ENCODE assay signal across 18 cellular contexts in genomic region chr6:111588366-111588765, GRCh38. TPM values are rescaled to one million over a fixed set of nuclear protein-coding genes. Genes with fewer than 3 reads are reported as not detected.
DNase-seq lines count a peak whose midpoint lies in the region; ATAC-seq and TF ChIP-seq lines count a peak whose summit lies in the region.
"Had no signal": no experiment of that assay in that cellular context is flagged by ENCODE, and none has a peak within 500 bp of the region (broad histone marks: within the 10 kb centered on the region; RNA-seq: fewer than 3 reads in every experiment).

No MANE protein-coding gene starts in this region.

- intact Hi-C loops in PC-3 (cut with micrococcal nuclease) (no loop called here), breast epithelium (cut with DNase I; ENCODE audit: low total_unique reads) (no loop called here), transverse colon (cut with DNase I; ENCODE audit: low total_unique reads) (no loop called here)
- intact Hi-C loops in CD4-positive, alpha-beta T cell (cut with DNase I, micrococcal nuclease): no loop called here
- intact Hi-C loops in activated T-helper 1 cell treated with anti-CD3 and anti-CD28 coated beads, Interleukin-12 subunit alpha, Interleukin-12 subunit beta, Interleukin-2, Interleukin-4 antibody, amounts not matched to agents 30 ng/mL and 10 ng/mL and 1 ng/mL, durations not matched to agents 14 hours and 24 hours and 36 hours (cut with micrococcal nuclease): no loop called here

- no peaks in the 10 kb centered on the region for H3K9me3 ChIP-seq in PC-3 (ENCODE audit: low read length)
- no peaks in the 10 kb centered on the region for H3K9me3 ChIP-seq in breast epithelium
- H3K9me3 ChIP-seq in transverse colon: no peaks in the 10 kb centered on the region
- H3K9me3 ChIP-seq in CD4-positive, alpha-beta T cell (ENCODE audit: control insufficient read depth, low read length): no peaks in the 10 kb centered on the region
- H3K9me3 ChIP-seq: pancreas had no signal

- H3K79me2 ChIP-seq in PC-3 (ENCODE audit: low read length): peaks cover 68% of the 10 kb centered on the region

- peaks cover 62% of the 10 kb centered on the region for H3K4me1 Mint-ChIP-seq in CD4-positive, alpha-beta T cell (ENCODE audit: low read depth)
- peaks cover 39% of the 10 kb centered on the region for H3K4me1 Mint-ChIP-seq in activated T-helper 1 cell treated with anti-CD3 and anti-CD28 coated beads, Interleukin-12 subunit alpha, Interleukin-12 subunit beta, Interleukin-2, Interleukin-4 antibody, amounts not matched to agents 30 ng/mL and 10 ng/mL and 1 ng/mL, durations not matched to agents 14 hours and 24 hours and 36 hours (ENCODE audit: low read depth)

- H3K36me3 Mint-ChIP-seq in CD4-positive, alpha-beta T cell (ENCODE audit: low read depth): peaks cover 48% of the 10 kb centered on the region
- H3K36me3 Mint-ChIP-seq in activated T-helper 1 cell treated with anti-CD3 and anti-CD28 coated beads, Interleukin-12 subunit alpha, Interleukin-12 subunit beta, Interleukin-2, Interleukin-4 antibody, amounts not matched to agents 30 ng/mL and 10 ng/mL and 1 ng/mL, durations not matched to agents 14 hours and 24 hours and 36 hours (ENCODE audit: low read depth): peaks cover 34% of the 10 kb centered on the region

- 92 to 94% methylated on average over 5 of the region's 5 CpGs for WGBS in transverse colon (ENCODE audit: low coverage in 1 of 2), 2 donors

- no TSS peak for BruUV-seq in PC-3 (replicated peaks; lab: Mats Ljungman, UMichigan)

- no peaks in the 10 kb centered on the region for H3K27me3 Mint-ChIP-seq in CD4-positive, alpha-beta T cell
- H3K27me3 Mint-ChIP-seq in activated T-helper 1 cell treated with anti-CD3 and anti-CD28 coated beads, Interleukin-12 subunit alpha, Interleukin-12 subunit beta, Interleukin-2, Interleukin-4 antibody, amounts not matched to agents 30 ng/mL and 10 ng/mL and 1 ng/mL, durations not matched to agents 14 hours and 24 hours and 36 hours (ENCODE audit: insufficient read depth): no peaks in the 10 kb centered on the region
- H3K27me3 Mint-ChIP-seq: activated B cell treated with CpG ODN at 0.5 μM for 24 hours had no signal

- in situ Hi-C loops in transverse colon (cut with MboI; ENCODE audit: low pct_ligation_motif_present in 1 of 4, low pct_unique_long_range_greater_than_20kb in 1 of 4, low sequenced_read_pairs in 3 of 4): loop anchor here in 1 of 4 donors (25.0 kb wide), 1 partner anchor 101 kb away; the partner anchor contains the start of gene REV3L

- no peak for ATAC-seq in PC-3
- ATAC-seq in CD4-positive, alpha-beta T cell (ENCODE audit: poor library complexity): no peak
- ATAC-seq: pancreas; Right ventricle myocardium inferior; stimulated activated naive CD8-positive, alpha-beta T cell treated with anti-CD3 and anti-CD28 coated beads, Interleukin-15, Interleukin-2, amounts not matched to agents 100 U/mL and 50 U/mL, for 24 hours had no signal

- H2AFZ ChIP-seq in PC-3 (ENCODE audit: low read length): no peak overlapping the region

- CTCF ChIA-PET in PC-3 (lab: Charles Lee): no interaction called here
- CTCF ChIA-PET in CD4-positive, alpha-beta T cell (lab: Charles Lee): no interaction called here

- no peak for TF ChIP-seq EP300 in transverse colon (IDR thresholded peaks at IDR 0.05; ENCODE audit: low read depth)

- H3K9me3 Mint-ChIP-seq in CD4-positive, alpha-beta T cell: no peaks in the 10 kb centered on the region
- H3K9me3 Mint-ChIP-seq in activated T-helper 1 cell treated with anti-CD3 and anti-CD28 coated beads, Interleukin-12 subunit alpha, Interleukin-12 subunit beta, Interleukin-2, Interleukin-4 antibody, amounts not matched to agents 30 ng/mL and 10 ng/mL and 1 ng/mL, durations not matched to agents 14 hours and 24 hours and 36 hours: no peaks in the 10 kb centered on the region
- H3K9me3 Mint-ChIP-seq: activated B cell treated with CpG ODN at 0.5 μM for 24 hours had no signal

- H3K9me2 ChIP-seq in PC-3 (replicated peaks; ENCODE audit: low read length): no peaks in the 10 kb centered on the region

- peak overlapping the region; percentile 93 for H3K27ac ChIP-seq in PC-3 (ENCODE audit: low read length)
- H3K27ac ChIP-seq in breast epithelium: peak overlapping the region; percentile 5 to 14
- H3K27ac ChIP-seq in transverse colon: peak overlapping the region in 3 of 4 donors; percentile 18 to 80 (median 75)
- no peak overlapping the region for H3K27ac ChIP-seq in CD4-positive, alpha-beta T cell (ENCODE audit: low read depth, low read length)
- H3K27ac ChIP-seq: pancreas had no signal

- H3K4me3 Mint-ChIP-seq in CD4-positive, alpha-beta T cell: no peak overlapping the region
- no peak overlapping the region for H3K4me3 Mint-ChIP-seq in activated T-helper 1 cell treated with anti-CD3 and anti-CD28 coated beads, Interleukin-12 subunit alpha, Interleukin-12 subunit beta, Interleukin-2, Interleukin-4 antibody, amounts not matched to agents 30 ng/mL and 10 ng/mL and 1 ng/mL, durations not matched to agents 14 hours and 24 hours and 36 hours
- H3K4me3 Mint-ChIP-seq: activated B cell treated with CpG ODN at 0.5 μM for 24 hours had no signal

- H3K27me3 ChIP-seq in PC-3 (ENCODE audit: low read length): no peaks in the 10 kb centered on the region
- no peaks in the 10 kb centered on the region for H3K27me3 ChIP-seq in breast epithelium
- H3K27me3 ChIP-seq in transverse colon: no peaks in the 10 kb centered on the region
- H3K27me3 ChIP-seq in CD4-positive, alpha-beta T cell (ENCODE audit: control insufficient read depth, insufficient read depth, low read length): no peaks in the 10 kb centered on the region
- H3K27me3 ChIP-seq: pancreas had no signal

- peaks cover 74% of the 10 kb centered on the region for H3K4me1 ChIP-seq in PC-3 (ENCODE audit: insufficient read depth, low read length)
- peaks cover 13 to 15% of the 10 kb centered on the region in 2 donors for H3K4me1 ChIP-seq in breast epithelium
- H3K4me1 ChIP-seq in transverse colon: peaks cover 22 to 74% (median 29%) of the 10 kb centered on the region in 4 donors

- DNase-seq in PC-3: no peak
- DNase-seq in breast epithelium (ENCODE audit: low spot score in 2 of 2): no peak
- peak; percentile 49 for DNase-seq in myocyte (ENCODE audit: low read depth)
- no peak for DNase-seq in transverse colon
- DNase-seq in retina: no peak
- DNase-seq in CD4-positive, alpha-beta T cell: no peak
- no peak for DNase-seq in activated T-helper 1 cell treated with anti-CD3 and anti-CD28 coated beads, Interleukin-12 subunit alpha, Interleukin-12 subunit beta, Interleukin-2, Interleukin-4 antibody, amounts not matched to agents 30 ng/mL and 10 ng/mL and 1 ng/mL, durations not matched to agents 14 hours and 24 hours and 36 hours (ENCODE audit: low spot score)
- DNase-seq: activated B cell treated with CpG ODN at 0.5 μM for 24 hours; activated CD8-positive, alpha-beta memory T cell treated with anti-CD3 and anti-CD28 coated beads for 24 hours; activated effector memory CD4-positive, alpha-beta T cell treated with anti-CD3 and anti-CD28 coated beads, Interleukin-2, amount 50 U/mL, for 16 hours; AML-193; GDM1; GOT3; Kasumi-1; NCI-H345; pancreas; stimulated activated naive CD8-positive, alpha-beta T cell treated with anti-CD3 and anti-CD28 coated beads, Interleukin-15, Interleukin-2, amounts not matched to agents 100 U/mL and 50 U/mL, for 24 hours had no signal

- H3K36me3 ChIP-seq in PC-3 (ENCODE audit: low read depth, low read length): no peaks in the 10 kb centered on the region
- H3K36me3 ChIP-seq in breast epithelium: no peaks in the 10 kb centered on the region
- H3K36me3 ChIP-seq in transverse colon: no peaks in the 10 kb centered on the region
- H3K36me3 ChIP-seq: pancreas had no signal

- no peak overlapping the region for H3K4me2 ChIP-seq in PC-3 (ENCODE audit: low read length)

- TF ChIP-seq POLR2A in breast epithelium (IDR thresholded peaks at IDR 0.05) (no peak), transverse colon (IDR thresholded peaks at IDR 0.05) (no peak)

- H3K4me3 ChIP-seq in PC-3 (ENCODE audit: low read length): no peak overlapping the region
- no peak overlapping the region for H3K4me3 ChIP-seq in breast epithelium
- H3K4me3 ChIP-seq in transverse colon: no peak overlapping the region
- H3K4me3 ChIP-seq: pancreas had no signal

- POLR2A ChIA-PET in PC-3 (lab: Charles Lee; ENCODE audit: unreplicated experiment): no interaction called here
- POLR2A ChIA-PET in CD4-positive, alpha-beta T cell (lab: Charles Lee): interaction anchor here (1.0 kb wide), 1 partner anchor 110 kb away, joined by 3 read pairs; no protein-coding TSS in a partner anchor

- H3K27ac Mint-ChIP-seq in CD4-positive, alpha-beta T cell: no peak overlapping the region
- H3K27ac Mint-ChIP-seq in activated T-helper 1 cell treated with anti-CD3 and anti-CD28 coated beads, Interleukin-12 subunit alpha, Interleukin-12 subunit beta, Interleukin-2, Interleukin-4 antibody, amounts not matched to agents 30 ng/mL and 10 ng/mL and 1 ng/mL, durations not matched to agents 14 hours and 24 hours and 36 hours: no peak overlapping the region
- H3K27ac Mint-ChIP-seq: activated B cell treated with CpG ODN at 0.5 μM for 24 hours had no signal

- H3K9ac ChIP-seq in PC-3 (ENCODE audit: low read length): no peak overlapping the region

- no peak for TF ChIP-seq CTCF in PC-3 (conservative IDR thresholded peaks at IDR 0.05; ENCODE audit: low read depth, low read length)
- TF ChIP-seq CTCF in breast epithelium (IDR thresholded peaks at IDR 0.05): no peak
- no peak for TF ChIP-seq CTCF in transverse colon (IDR thresholded peaks at IDR 0.05)
- no peak for TF ChIP-seq CTCF in CD4-positive, alpha-beta T cell (IDR thresholded peaks at IDR 0.05)

- H3F3A ChIP-seq in PC-3 (ENCODE audit: low read length, unreplicated experiment): peaks cover 7% of the 10 kb centered on the region

- no peaks in the 10 kb centered on the region for H4K20me1 ChIP-seq in PC-3 (ENCODE audit: low read length)

RNA-seq across cellular contexts. Expression of gene TRAF3IP2, which starts 17.3 kb away (rescaled TPM):
- total RNA-seq in PC-3 (2014; rRNA removed) (26.1 and 37.7 TPM in 2 replicates), breast epithelium (10 to 100 TPM; 28.2 to 42.9 (median 41.6) TPM), myocyte (14.6 and 19.7 TPM in 2 replicates), transverse colon (10 to 100 TPM; 33.0 to 57.8 (median 54.5) TPM)
- polyA plus RNA-seq in myocyte (2012): 21.3 TPM
- total RNA-seq in CD4-positive, alpha-beta T cell: 10 to 100 TPM; 23.6 to 24.8 TPM
- total RNA-seq in activated T-helper 1 cell treated with anti-CD3 and anti-CD28 coated beads, Interleukin-12 subunit alpha, Interleukin-12 subunit beta, Interleukin-2, Interleukin-4 antibody, amounts not matched to agents 30 ng/mL and 10 ng/mL and 1 ng/mL, durations not matched to agents 14 hours and 24 hours and 36 hours: 17.4 and 18.5 TPM in 2 replicates
